17 cellular contexts compared by ENCODE assay signal in genomic region chr20:48431635-48432034, GRCh38.
DNase-seq lines count a peak whose midpoint lies in the region; ATAC-seq lines count a peak whose summit lies in the region.
"Had no signal": no experiment of that assay in that cellular context is flagged by ENCODE, and none has a peak within 500 bp of the region (broad histone marks: within the 10 kb centered on the region; RNA-seq: fewer than 3 reads in every experiment).

No MANE protein-coding gene starts in this region.

- peak overlapping the region; percentile 8 for H3K27ac Mint-ChIP-seq in activated T-cell treated with anti-CD3 and anti-CD28 coated beads, Interleukin-2, amount 50 U/mL, for 24 hours
- H3K27ac Mint-ChIP-seq in activated naive CD8-positive, alpha-beta T cell = peak overlapping the region; percentile 46
- peak overlapping the region in 1 of 2 donors; percentile 82 for H3K27ac Mint-ChIP-seq in natural killer cell treated with Interleukin-12 subunit alpha and Interleukin-12 subunit beta and Interleukin-15 and Interleukin-18, amount 100 ng/mL, for 72 hours
- H3K27ac Mint-ChIP-seq: HFFc6 had no signal

- ATAC-seq in activated T-cell treated with anti-CD3 and anti-CD28 coated beads, Interleukin-2, amount 50 U/mL, for 4 hours = no peak
- no peak for ATAC-seq in natural killer cell treated with Interleukin-12 subunit alpha and Interleukin-12 subunit beta and Interleukin-15 and Interleukin-18, amount 100 ng/mL, for 72 hours
- ATAC-seq in sciatic nerve (no peak), HG02981 (IDR thresholded peaks at IDR 0.05; ENCODE audit: unreplicated experiment) (no peak)

- H3K4me3 Mint-ChIP-seq in activated T-cell treated with anti-CD3 and anti-CD28 coated beads, Interleukin-2, amount 50 U/mL, for 24 hours = no peak overlapping the region
- no peak overlapping the region for H3K4me3 Mint-ChIP-seq in activated T-cell treated with anti-CD3 and anti-CD28 coated beads, Interleukin-2, amount 50 U/mL, for 4 hours
- H3K4me3 Mint-ChIP-seq in activated naive CD8-positive, alpha-beta T cell = peak overlapping the region; percentile 57
- peak overlapping the region; percentile 42 for H3K4me3 Mint-ChIP-seq in natural killer cell treated with Interleukin-12 subunit alpha and Interleukin-12 subunit beta and Interleukin-15 and Interleukin-18, amount 100 ng/mL, for 72 hours
- H3K4me3 Mint-ChIP-seq: CD14-positive monocyte, HFFc6 had no signal

- DNase-seq in activated T-cell treated with anti-CD3 and anti-CD28 coated beads, Interleukin-2, amount 50 U/mL, for 24 hours = no peak
- no peak for DNase-seq in activated T-cell treated with anti-CD3 and anti-CD28 coated beads, Interleukin-2, amount 50 U/mL, for 4 hours
- DNase-seq in MV-4-11 (lab: John Stamatoyannopoulos, UW) (peak; percentile 8), sciatic nerve (ENCODE audit: low spot score) (no peak), NCI-H446 treated with DMSO at 0.1 percent for 48 hours (lab: John Stamatoyannopoulos, UW) (no peak)
- no peak for DNase-seq in natural killer cell treated with Interleukin-12 subunit alpha and Interleukin-12 subunit beta and Interleukin-15 and Interleukin-18, amount 100 ng/mL, for 72 hours (ENCODE audit: low spot score)
- DNase-seq: DMS79 treated with DMSO at 0.1 percent for 48 hours, GF-D8, HFFc6, NCI-H1105 treated with DMSO at 0.1 percent for 48 hours, NCI-H187, NCI-H748 treated with DMSO at 0.1 percent for 48 hours, Peyer's patch, SIG-M5 had no signal

- H3K36me3 Mint-ChIP-seq in activated T-cell treated with anti-CD3 and anti-CD28 coated beads, Interleukin-2, amount 50 U/mL, for 24 hours (ENCODE audit: low read depth) = no peaks in the 10 kb centered on the region
- H3K36me3 Mint-ChIP-seq in activated T-cell treated with anti-CD3 and anti-CD28 coated beads, Interleukin-2, amount 50 U/mL, for 4 hours (ENCODE audit: insufficient read depth) = no peaks in the 10 kb centered on the region
- no peaks in the 10 kb centered on the region for H3K36me3 Mint-ChIP-seq in activated naive CD8-positive, alpha-beta T cell
- no peaks in the 10 kb centered on the region for H3K36me3 Mint-ChIP-seq in natural killer cell treated with Interleukin-12 subunit alpha and Interleukin-12 subunit beta and Interleukin-15 and Interleukin-18, amount 100 ng/mL, for 72 hours
- H3K36me3 Mint-ChIP-seq: CD14-positive monocyte had no signal

- H3K4me1 Mint-ChIP-seq in activated T-cell treated with anti-CD3 and anti-CD28 coated beads, Interleukin-2, amount 50 U/mL, for 24 hours (ENCODE audit: low read depth) = peaks cover 4% of the 10 kb centered on the region
- H3K4me1 Mint-ChIP-seq in activated T-cell treated with anti-CD3 and anti-CD28 coated beads, Interleukin-2, amount 50 U/mL, for 4 hours (ENCODE audit: low read depth) = peaks cover 10% of the 10 kb centered on the region
- peaks cover 15% of the 10 kb centered on the region for H3K4me1 Mint-ChIP-seq in activated naive CD8-positive, alpha-beta T cell (ENCODE audit: low read depth)
- peaks cover 15 to 17% of the 10 kb centered on the region in 2 donors for H3K4me1 Mint-ChIP-seq in natural killer cell treated with Interleukin-12 subunit alpha and Interleukin-12 subunit beta and Interleukin-15 and Interleukin-18, amount 100 ng/mL, for 72 hours (ENCODE audit: low read depth in 2 of 2)
- H3K4me1 Mint-ChIP-seq: CD14-positive monocyte had no signal

- peaks cover 4% of the 10 kb centered on the region for H3K9me3 Mint-ChIP-seq in activated T-cell treated with anti-CD3 and anti-CD28 coated beads, Interleukin-2, amount 50 U/mL, for 24 hours
- peaks cover 9% of the 10 kb centered on the region for H3K9me3 Mint-ChIP-seq in activated T-cell treated with anti-CD3 and anti-CD28 coated beads, Interleukin-2, amount 50 U/mL, for 4 hours
- H3K9me3 Mint-ChIP-seq in activated naive CD8-positive, alpha-beta T cell (ENCODE audit: low read depth) = peaks cover 12% of the 10 kb centered on the region
- peaks cover 12% of the 10 kb centered on the region for H3K9me3 Mint-ChIP-seq in natural killer cell treated with Interleukin-12 subunit alpha and Interleukin-12 subunit beta and Interleukin-15 and Interleukin-18, amount 100 ng/mL, for 72 hours

- peaks cover 3% of the 10 kb centered on the region for H3K27me3 Mint-ChIP-seq in activated T-cell treated with anti-CD3 and anti-CD28 coated beads, Interleukin-2, amount 50 U/mL, for 24 hours
- peaks cover 3% of the 10 kb centered on the region for H3K27me3 Mint-ChIP-seq in activated T-cell treated with anti-CD3 and anti-CD28 coated beads, Interleukin-2, amount 50 U/mL, for 4 hours (ENCODE audit: low read depth)
- no peaks in the 10 kb centered on the region for H3K27me3 Mint-ChIP-seq in activated naive CD8-positive, alpha-beta T cell
- H3K27me3 Mint-ChIP-seq in natural killer cell treated with Interleukin-12 subunit alpha and Interleukin-12 subunit beta and Interleukin-15 and Interleukin-18, amount 100 ng/mL, for 72 hours = peaks cover 7 to 9% of the 10 kb centered on the region in 2 donors

- intact Hi-C loops in sciatic nerve (cut with DNase I) = no loop called here

Comparison
In these comparisons a context has a peak if more than half of its experiments do, and no peak if none do; other contexts are left out.
1. H3K4me3 Mint-ChIP-seq: peak in activated naive CD8-positive, alpha-beta T cell (single experiment) and natural killer cell treated with Interleukin-12 subunit alpha and Interleukin-12 subunit beta and Interleukin-15 and Interleukin-18, amount 100 ng/mL, for 72 hours (single experiment); none in activated T-cell treated with anti-CD3 and anti-CD28 coated beads, Interleukin-2, amount 50 U/mL, for 24 hours (single experiment) and activated T-cell treated with anti-CD3 and anti-CD28 coated beads, Interleukin-2, amount 50 U/mL, for 4 hours (single experiment).